Comparison of ENCODE assay signal across 38 cellular contexts in the genomic region with DNA sequence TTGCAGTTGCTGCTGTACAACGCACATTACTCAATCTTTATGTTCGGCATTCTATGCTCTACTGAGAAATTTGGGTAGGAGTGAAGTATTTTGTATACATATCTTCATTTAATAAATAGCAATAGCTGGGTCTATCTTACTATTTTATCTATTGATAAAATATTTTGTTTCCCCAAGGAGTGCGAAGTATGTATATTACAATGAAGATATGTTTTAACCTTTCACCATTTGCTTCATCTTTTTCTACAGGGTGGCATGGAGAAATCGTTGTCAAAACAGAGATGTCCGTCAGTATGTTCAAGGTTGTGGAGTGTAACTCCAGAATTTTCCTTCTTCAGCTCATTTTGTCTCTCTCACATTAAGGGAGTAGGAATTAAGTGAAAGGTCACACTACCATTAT. TPM values are rescaled to one million over a fixed set of nuclear protein-coding genes. Genes with fewer than 3 reads are reported as not detected.
"Had no signal": no experiment of that assay in that cellular context is flagged by ENCODE, and none has a peak within 500 bp of the region (broad histone marks: within the 10 kb centered on the region; RNA-seq: fewer than 3 reads in every experiment).

No MANE protein-coding gene starts in this region.

- H3K4me3 ChIP-seq: adrenal gland, body of pancreas, cardiac muscle cell had no signal

- H3K36me3 ChIP-seq: adrenal gland, cardiac muscle cell had no signal

- DNase-seq: activated B cell treated with CpG ODN at 0.5 μM for 24 hours; activated CD4-positive, alpha-beta memory T cell treated with anti-CD3 and anti-CD28 coated beads for 36 hours; activated CD4-positive, alpha-beta T cell treated with anti-CD3 and anti-CD28 coated beads for 4 hours; activated CD4-positive, alpha-beta T cell treated with anti-CD3 and anti-CD28 coated beads, Interleukin-2, amount 10 ng/mL, durations not matched to agents 24 days and 14 days; activated CD4-positive, alpha-beta T cell treated with anti-CD3 and anti-CD28 coated beads, Interleukin-2, amount 50 U/mL, for 1 hour; activated CD4-positive, alpha-beta T cell treated with anti-CD3 and anti-CD28 coated beads, Interleukin-2, amount 50 U/mL, for 4 hours; activated CD4-positive, CD25-positive, alpha-beta regulatory T cell treated with anti-CD3 and anti-CD28 coated beads, Interleukin-2, amount 50 U/mL, for 72 hours; activated CD8-positive, alpha-beta memory T cell treated with anti-CD3 and anti-CD28 coated beads, Interleukin-2, amount 50 U/mL, for 4 hours; activated CD8-positive, alpha-beta T cell treated with anti-CD3 and anti-CD28 coated beads for 36 hours; activated effector memory CD4-positive, alpha-beta T cell treated with anti-CD3 and anti-CD28 coated beads, Interleukin-2, amount 50 U/mL, for 16 hours; activated gamma-delta T cell treated with Interleukin-2 at 50 U/mL for 16 hours; activated naive CD4-positive, alpha-beta T cell; activated naive CD4-positive, alpha-beta T cell treated with anti-CD3 and anti-CD28 coated beads for 36 hours; activated naive CD4-positive, alpha-beta T cell treated with anti-CD3 and anti-CD28 coated beads, Interleukin-2, amount 50 U/mL, for 16 hours; activated naive CD8-positive, alpha-beta T cell treated with anti-CD3 and anti-CD28 coated beads for 36 hours; activated T-cell treated with anti-CD3 and anti-CD28 coated beads for 4 hours; activated T-cell treated with anti-CD3 and anti-CD28 coated beads, Interleukin-2, amount 50 U/mL, for 1 hour; activated T-cell treated with anti-CD3 and anti-CD28 coated beads, Interleukin-2, amount 50 U/mL, for 4 hours; activated T-cell treated with anti-CD3 and anti-CD28 coated beads, Interleukin-2, amount 50 U/mL, for 72 hours; adrenal gland; amniotic stem cell; aorta; body of pancreas; caudate nucleus; cerebellar nuclear complex; T-helper 1 cell; T-helper 2 cell; T-helper 9 cell had no signal

- H3K4me3 Mint-ChIP-seq: activated B cell treated with CpG ODN at 0.5 μM for 24 hours; activated CD4-positive, alpha-beta memory T cell treated with anti-CD3 and anti-CD28 coated beads for 36 hours; activated CD4-positive, alpha-beta T cell treated with anti-CD3 and anti-CD28 coated beads, Interleukin-2, amount 10 ng/mL, durations not matched to agents 24 days and 14 days; activated CD8-positive, alpha-beta T cell treated with anti-CD3 and anti-CD28 coated beads for 36 hours; activated naive CD4-positive, alpha-beta T cell treated with anti-CD3 and anti-CD28 coated beads for 36 hours; activated naive CD8-positive, alpha-beta T cell treated with anti-CD3 and anti-CD28 coated beads for 36 hours; activated T-cell treated with anti-CD3 and anti-CD28 coated beads, Interleukin-2, amount 50 U/mL, for 4 hours; activated T-cell treated with anti-CD3 and anti-CD28 coated beads, Interleukin-2, amount 50 U/mL, for 72 hours; activated T-helper 1 cell treated with anti-CD3 and anti-CD28 coated beads, Interleukin-12 subunit alpha, Interleukin-12 subunit beta, Interleukin-2, Interleukin-4 antibody, amounts not matched to agents 30 ng/mL and 10 ng/mL and 1 ng/mL, durations not matched to agents 14 hours and 24 hours and 36 hours; activated T-helper 17 cell treated with anti-CD3 and anti-CD28 coated beads, Interleukin-2, amount 50 U/mL, for 72 hours; central memory CD8-positive, alpha-beta T cell; T-helper 1 cell treated with Interleukin-12 subunit alpha and Interleukin-12 subunit beta and Interleukin-4 antibody, amounts not matched to agents 30 μg/mL and 1 μg/mL, for 36 hours; T-helper 2 cell treated with Interferon-gamma antibody and Interleukin-4, amounts not matched to agents 5 μg/mL and 100 μg/mL, for 36 hours had no signal

- H3K27ac Mint-ChIP-seq: activated B cell treated with CpG ODN at 0.5 μM for 24 hours; activated CD4-positive, alpha-beta memory T cell treated with anti-CD3 and anti-CD28 coated beads for 36 hours; activated CD4-positive, alpha-beta T cell treated with anti-CD3 and anti-CD28 coated beads, Interleukin-2, amount 10 ng/mL, durations not matched to agents 24 days and 14 days; activated CD8-positive, alpha-beta T cell treated with anti-CD3 and anti-CD28 coated beads for 36 hours; activated naive CD4-positive, alpha-beta T cell treated with anti-CD3 and anti-CD28 coated beads for 36 hours; activated naive CD4-positive, alpha-beta T cell treated with anti-CD3 and anti-CD28 coated beads, Interleukin-2, amount 50 U/mL, for 72 hours; activated naive CD8-positive, alpha-beta T cell treated with anti-CD3 and anti-CD28 coated beads for 36 hours; activated T-cell treated with anti-CD3 and anti-CD28 coated beads, Interleukin-2, amount 50 U/mL, for 72 hours; activated T-helper 1 cell treated with anti-CD3 and anti-CD28 coated beads, Interleukin-12 subunit alpha, Interleukin-12 subunit beta, Interleukin-2, Interleukin-4 antibody, amounts not matched to agents 30 ng/mL and 10 ng/mL and 1 ng/mL, durations not matched to agents 14 hours and 24 hours and 36 hours; activated T-helper 17 cell treated with anti-CD3 and anti-CD28 coated beads, Interleukin-2, amount 50 U/mL, for 72 hours; T-helper 1 cell treated with Interleukin-12 subunit alpha and Interleukin-12 subunit beta and Interleukin-4 antibody, amounts not matched to agents 30 μg/mL and 1 μg/mL, for 36 hours; T-helper 2 cell treated with Interferon-gamma antibody and Interleukin-4, amounts not matched to agents 5 μg/mL and 100 μg/mL, for 36 hours had no signal

- H3K27ac ChIP-seq: adrenal gland, body of pancreas, cardiac muscle cell, VCaP had no signal

- H3K36me3 Mint-ChIP-seq: activated CD4-positive, alpha-beta memory T cell treated with anti-CD3 and anti-CD28 coated beads for 36 hours; activated naive CD4-positive, alpha-beta T cell treated with anti-CD3 and anti-CD28 coated beads, Interleukin-2, amount 50 U/mL, for 72 hours; activated naive CD8-positive, alpha-beta T cell treated with anti-CD3 and anti-CD28 coated beads for 36 hours had no signal

- H3K9me3 ChIP-seq: adrenal gland, body of pancreas had no signal

- H3K27me3 ChIP-seq: adrenal gland, body of pancreas, cardiac muscle cell had no signal

- H3K9me3 Mint-ChIP-seq: activated B cell treated with CpG ODN at 0.5 μM for 24 hours; activated CD4-positive, alpha-beta memory T cell treated with anti-CD3 and anti-CD28 coated beads for 36 hours; activated CD4-positive, alpha-beta T cell treated with anti-CD3 and anti-CD28 coated beads, Interleukin-2, amount 10 ng/mL, durations not matched to agents 24 days and 14 days; activated CD8-positive, alpha-beta T cell treated with anti-CD3 and anti-CD28 coated beads for 36 hours; activated naive CD4-positive, alpha-beta T cell treated with anti-CD3 and anti-CD28 coated beads for 36 hours; activated naive CD4-positive, alpha-beta T cell treated with anti-CD3 and anti-CD28 coated beads, Interleukin-2, amount 50 U/mL, for 72 hours; activated naive CD8-positive, alpha-beta T cell treated with anti-CD3 and anti-CD28 coated beads for 36 hours; activated T-cell treated with anti-CD3 and anti-CD28 coated beads, Interleukin-2, amount 50 U/mL, for 4 hours; activated T-cell treated with anti-CD3 and anti-CD28 coated beads, Interleukin-2, amount 50 U/mL, for 72 hours; activated T-helper 1 cell treated with anti-CD3 and anti-CD28 coated beads, Interleukin-12 subunit alpha, Interleukin-12 subunit beta, Interleukin-2, Interleukin-4 antibody, amounts not matched to agents 30 ng/mL and 10 ng/mL and 1 ng/mL, durations not matched to agents 14 hours and 24 hours and 36 hours; activated T-helper 17 cell treated with anti-CD3 and anti-CD28 coated beads, Interleukin-2, amount 50 U/mL, for 72 hours; central memory CD8-positive, alpha-beta T cell; T-helper 1 cell treated with Interleukin-12 subunit alpha and Interleukin-12 subunit beta and Interleukin-4 antibody, amounts not matched to agents 30 μg/mL and 1 μg/mL, for 36 hours; T-helper 2 cell treated with Interferon-gamma antibody and Interleukin-4, amounts not matched to agents 5 μg/mL and 100 μg/mL, for 36 hours had no signal

- ATAC-seq: activated CD8-positive, alpha-beta T cell treated with anti-CD3 and anti-CD28 coated beads for 36 hours; activated naive CD4-positive, alpha-beta T cell treated with anti-CD3 and anti-CD28 coated beads, Interleukin-2, amount 50 U/mL, for 72 hours; activated T-cell treated with anti-CD3 and anti-CD28 coated beads, Interleukin-2, amount 50 U/mL, for 4 hours; activated T-cell treated with anti-CD3 and anti-CD28 coated beads, Interleukin-2, amount 50 U/mL, for 72 hours; activated T-helper 17 cell treated with anti-CD3 and anti-CD28 coated beads, Interleukin-2, amount 50 U/mL, for 72 hours; body of pancreas had no signal

- H3K27me3 Mint-ChIP-seq: activated B cell treated with CpG ODN at 0.5 μM for 24 hours; activated CD4-positive, alpha-beta memory T cell treated with anti-CD3 and anti-CD28 coated beads for 36 hours; activated naive CD8-positive, alpha-beta T cell treated with anti-CD3 and anti-CD28 coated beads for 36 hours had no signal

RNA-seq across cellular contexts. Expression of gene LYZ, which starts 4.7 kb away (rescaled TPM):
- total RNA-seq: activated CD4-positive, alpha-beta memory T cell treated with anti-CD3 and anti-CD28 coated beads for 36 hours; activated CD4-positive, alpha-beta T cell treated with anti-CD3 and anti-CD28 coated beads, Interleukin-2, amount 10 ng/mL, durations not matched to agents 24 days and 14 days; activated CD8-positive, alpha-beta memory T cell treated with anti-CD3 and anti-CD28 coated beads for 36 hours; activated CD8-positive, alpha-beta T cell treated with anti-CD3 and anti-CD28 coated beads for 36 hours; activated naive CD4-positive, alpha-beta T cell treated with anti-CD3 and anti-CD28 coated beads for 36 hours; activated naive CD8-positive, alpha-beta T cell treated with anti-CD3 and anti-CD28 coated beads for 36 hours; activated T-helper 1 cell treated with anti-CD3 and anti-CD28 coated beads, Interleukin-12 subunit alpha, Interleukin-12 subunit beta, Interleukin-2, Interleukin-4 antibody, amounts not matched to agents 30 ng/mL and 10 ng/mL and 1 ng/mL, durations not matched to agents 14 hours and 24 hours and 36 hours; chondrocyte had no signal
